ENCODE assay signal across 39 cellular contexts in genomic region chr18:49164738-49165137, GRCh38.
"Had no signal": no experiment of that assay in that cellular context is flagged by ENCODE, and none has a peak within 500 bp of the region (broad histone marks: within the 10 kb centered on the region; RNA-seq: fewer than 3 reads in every experiment).

No MANE protein-coding gene starts in this region.

- H3K36me3 ChIP-seq: ascending aorta, brain microvascular endothelial cell, cardiac muscle cell had no signal

- H3K27me3 Mint-ChIP-seq: activated naive CD4-positive, alpha-beta T cell treated with anti-CD3 and anti-CD28 coated beads, Interleukin-2, amount 10 ng/mL, durations not matched to agents 7 days and 5 days; activated naive CD4-positive, alpha-beta T cell treated with anti-CD3 and anti-CD28 coated beads, Interleukin-2, amount 50 U/mL, for 24 hours; activated naive CD8-positive, alpha-beta T cell; activated naive CD8-positive, alpha-beta T cell treated with anti-CD3 and anti-CD28 coated beads for 36 hours; activated naive CD8-positive, alpha-beta T cell treated with anti-CD3 and anti-CD28 coated beads, Interleukin-2, amount 10 ng/mL, durations not matched to agents 7 days and 5 days; activated naive CD8-positive, alpha-beta T cell treated with anti-CD3 and anti-CD28 coated beads, Interleukin-2, amount 50 U/mL, for 24 hours; activated T-cell treated with anti-CD3 and anti-CD28 coated beads, Interleukin-2, amount 50 U/mL, for 24 hours; activated T-helper 17 cell treated with anti-CD3 and anti-CD28 coated beads, Interleukin-2, amount 50 U/mL, for 72 hours; brain; central memory CD8-positive, alpha-beta T cell had no signal

- H3K27me3 ChIP-seq: adrenal gland, ascending aorta, body of pancreas, brain microvascular endothelial cell, breast epithelium, cardiac muscle cell had no signal

- FAIRE-seq: astrocyte had no signal

- H3K27ac ChIP-seq: adrenal gland, ascending aorta, body of pancreas, brain microvascular endothelial cell, breast epithelium, cardiac muscle cell had no signal

- H3K4me3 ChIP-seq: adrenal gland, ascending aorta, body of pancreas, breast epithelium, cardiac muscle cell had no signal

- H3K9me3 Mint-ChIP-seq: activated T-helper 17 cell treated with anti-CD3 and anti-CD28 coated beads, Interleukin-2, amount 50 U/mL, for 72 hours had no signal

- H3K9me3 ChIP-seq: body of pancreas had no signal

- ATAC-seq: activated naive CD4-positive, alpha-beta T cell treated with anti-CD3 and anti-CD28 coated beads, Interleukin-2, amount 50 U/mL, for 72 hours; activated naive CD8-positive, alpha-beta T cell treated with anti-CD3 and anti-CD28 coated beads, Interleukin-2, amount 50 U/mL, for 24 hours; activated T-cell treated with anti-CD3 and anti-CD28 coated beads, Interleukin-2, amount 50 U/mL, for 4 hours; activated T-cell treated with anti-CD3 and anti-CD28 coated beads, Interleukin-2, amount 50 U/mL, for 72 hours; activated T-helper 17 cell treated with anti-CD3 and anti-CD28 coated beads, Interleukin-2, amount 50 U/mL, for 72 hours; body of pancreas had no signal

- H3K4me1 ChIP-seq: breast epithelium had no signal

- H3K27ac Mint-ChIP-seq: activated naive CD4-positive, alpha-beta T cell treated with anti-CD3 and anti-CD28 coated beads for 36 hours; activated naive CD4-positive, alpha-beta T cell treated with anti-CD3 and anti-CD28 coated beads, Interleukin-2, amount 10 ng/mL, durations not matched to agents 7 days and 5 days; activated naive CD4-positive, alpha-beta T cell treated with anti-CD3 and anti-CD28 coated beads, Interleukin-2, amount 50 U/mL, for 24 hours; activated naive CD4-positive, alpha-beta T cell treated with anti-CD3 and anti-CD28 coated beads, Interleukin-2, amount 50 U/mL, for 72 hours; activated naive CD8-positive, alpha-beta T cell; activated naive CD8-positive, alpha-beta T cell treated with anti-CD3 and anti-CD28 coated beads for 36 hours; activated naive CD8-positive, alpha-beta T cell treated with anti-CD3 and anti-CD28 coated beads, Interleukin-2, amount 10 ng/mL, durations not matched to agents 7 days and 5 days; activated naive CD8-positive, alpha-beta T cell treated with anti-CD3 and anti-CD28 coated beads, Interleukin-2, amount 50 U/mL, for 24 hours; activated T-cell treated with anti-CD3 and anti-CD28 coated beads, Interleukin-2, amount 50 U/mL, for 24 hours; activated T-cell treated with anti-CD3 and anti-CD28 coated beads, Interleukin-2, amount 50 U/mL, for 72 hours; activated T-helper 1 cell treated with anti-CD3 and anti-CD28 coated beads, Interleukin-12 subunit alpha, Interleukin-12 subunit beta, Interleukin-2, Interleukin-4 antibody, amounts not matched to agents 30 ng/mL and 10 ng/mL and 1 ng/mL, durations not matched to agents 14 hours and 24 hours and 36 hours; activated T-helper 17 cell treated with anti-CD3 and anti-CD28 coated beads, Interleukin-2, amount 50 U/mL, for 72 hours; activated T-helper 2 cell treated with anti-CD3 and anti-CD28 coated beads, Interferon-gamma antibody, Interleukin-2, Interleukin-4, amounts not matched to agents 10 μg/mL and 5 μg/mL and 100 μg/mL, durations not matched to agents 14 hours and 24 hours and 36 hours; brain had no signal

- DNase-seq: activated effector memory CD4-positive, alpha-beta T cell treated with anti-CD3 and anti-CD28 coated beads, Interleukin-2, amount 50 U/mL, for 16 hours; activated effector memory CD4-positive, alpha-beta T cell treated with Interleukin-2 at 50 U/mL for 16 hours; activated gamma-delta T cell; activated gamma-delta T cell treated with Interleukin-2 at 50 U/mL for 16 hours; activated naive CD4-positive, alpha-beta T cell; activated naive CD4-positive, alpha-beta T cell treated with anti-CD3 and anti-CD28 coated beads for 36 hours; activated naive CD4-positive, alpha-beta T cell treated with anti-CD3 and anti-CD28 coated beads, Interleukin-2, amount 10 ng/mL, durations not matched to agents 7 days and 5 days; activated naive CD4-positive, alpha-beta T cell treated with anti-CD3 and anti-CD28 coated beads, Interleukin-2, amount 50 U/mL, for 16 hours; activated naive CD4-positive, alpha-beta T cell treated with Interleukin-2 at 50 U/mL for 16 hours; activated naive CD8-positive, alpha-beta T cell treated with anti-CD3 and anti-CD28 coated beads for 36 hours; activated naive CD8-positive, alpha-beta T cell treated with anti-CD3 and anti-CD28 coated beads, Interleukin-2, amount 10 ng/mL, durations not matched to agents 7 days and 5 days; activated naive CD8-positive, alpha-beta T cell treated with anti-CD3 and anti-CD28 coated beads, Interleukin-2, amount 50 U/mL, for 24 hours; activated T-cell treated with anti-CD3 and anti-CD28 coated beads, Interleukin-2, amount 50 U/mL, for 1 hour; activated T-cell treated with anti-CD3 and anti-CD28 coated beads, Interleukin-2, amount 50 U/mL, for 24 hours; activated T-cell treated with anti-CD3 and anti-CD28 coated beads, Interleukin-2, amount 50 U/mL, for 4 hours; activated T-cell treated with anti-CD3 and anti-CD28 coated beads, Interleukin-2, amount 50 U/mL, for 48 hours; activated T-cell treated with anti-CD3 and anti-CD28 coated beads, Interleukin-2, amount 50 U/mL, for 72 hours; adrenal gland; amniotic stem cell; amygdala; anterior cingulate cortex; aorta; body of pancreas; brain microvascular endothelial cell; caudate nucleus; central memory CD4-positive, alpha-beta T cell; cerebellar nuclear complex had no signal

- H3K4me3 Mint-ChIP-seq: activated naive CD4-positive, alpha-beta T cell treated with anti-CD3 and anti-CD28 coated beads for 36 hours; activated naive CD4-positive, alpha-beta T cell treated with anti-CD3 and anti-CD28 coated beads, Interleukin-2, amount 10 ng/mL, durations not matched to agents 7 days and 5 days; activated naive CD4-positive, alpha-beta T cell treated with anti-CD3 and anti-CD28 coated beads, Interleukin-2, amount 50 U/mL, for 24 hours; activated naive CD8-positive, alpha-beta T cell; activated naive CD8-positive, alpha-beta T cell treated with anti-CD3 and anti-CD28 coated beads for 36 hours; activated naive CD8-positive, alpha-beta T cell treated with anti-CD3 and anti-CD28 coated beads, Interleukin-2, amount 10 ng/mL, durations not matched to agents 7 days and 5 days; activated naive CD8-positive, alpha-beta T cell treated with anti-CD3 and anti-CD28 coated beads, Interleukin-2, amount 50 U/mL, for 24 hours; activated T-cell treated with anti-CD3 and anti-CD28 coated beads, Interleukin-2, amount 50 U/mL, for 24 hours; activated T-cell treated with anti-CD3 and anti-CD28 coated beads, Interleukin-2, amount 50 U/mL, for 4 hours; activated T-cell treated with anti-CD3 and anti-CD28 coated beads, Interleukin-2, amount 50 U/mL, for 72 hours; activated T-helper 1 cell treated with anti-CD3 and anti-CD28 coated beads, Interleukin-12 subunit alpha, Interleukin-12 subunit beta, Interleukin-2, Interleukin-4 antibody, amounts not matched to agents 30 ng/mL and 10 ng/mL and 1 ng/mL, durations not matched to agents 14 hours and 24 hours and 36 hours; activated T-helper 17 cell treated with anti-CD3 and anti-CD28 coated beads, Interleukin-2, amount 50 U/mL, for 72 hours; brain; central memory CD8-positive, alpha-beta T cell had no signal
